In genomic region chr3:38323060-38323459, GRCh38 we compare ENCODE assay signal across 35 cellular contexts. TPM values are rescaled to one million over a fixed set of nuclear protein-coding genes. Genes with fewer than 3 reads are reported as not detected.
"Had no signal": no experiment of that assay in that cellular context is flagged by ENCODE, and none has a peak within 500 bp of the region (broad histone marks: within the 10 kb centered on the region; RNA-seq: fewer than 3 reads in every experiment).

No MANE protein-coding gene starts in this region.

- H3K36me3 ChIP-seq: adrenal gland, ascending aorta, brain microvascular endothelial cell, breast epithelium, cardiac muscle cell had no signal

- FAIRE-seq: astrocyte, bronchial epithelial cell had no signal

- H3K27ac ChIP-seq: adrenal gland, ascending aorta, body of pancreas, brain microvascular endothelial cell, breast epithelium, cardiac muscle cell had no signal

- H3K9me3 ChIP-seq: adrenal gland, ascending aorta, body of pancreas had no signal

- ATAC-seq: activated naive CD4-positive, alpha-beta T cell treated with anti-CD3 and anti-CD28 coated beads, Interleukin-2, amount 50 U/mL, for 72 hours; activated naive CD8-positive, alpha-beta T cell treated with anti-CD3 and anti-CD28 coated beads, Interleukin-2, amount 50 U/mL, for 24 hours; activated T-cell treated with anti-CD3 and anti-CD28 coated beads, Interleukin-2, amount 50 U/mL, for 4 hours; activated T-helper 17 cell treated with anti-CD3 and anti-CD28 coated beads, Interleukin-2, amount 50 U/mL, for 72 hours; body of pancreas had no signal

- H3K4me3 ChIP-seq: adrenal gland, ascending aorta, body of pancreas, breast epithelium, cardiac muscle cell had no signal

- H3K27me3 ChIP-seq: adrenal gland, ascending aorta, body of pancreas, brain microvascular endothelial cell, breast epithelium, cardiac muscle cell had no signal

- DNase-seq: activated effector memory CD4-positive, alpha-beta T cell treated with anti-CD3 and anti-CD28 coated beads, Interleukin-2, amount 50 U/mL, for 16 hours; activated effector memory CD4-positive, alpha-beta T cell treated with Interleukin-2 at 50 U/mL for 16 hours; activated gamma-delta T cell; activated gamma-delta T cell treated with Interleukin-2 at 50 U/mL for 16 hours; activated naive CD4-positive, alpha-beta T cell; activated naive CD4-positive, alpha-beta T cell treated with anti-CD3 and anti-CD28 coated beads for 36 hours; activated naive CD4-positive, alpha-beta T cell treated with anti-CD3 and anti-CD28 coated beads, Interleukin-2, amount 10 ng/mL, durations not matched to agents 7 days and 5 days; activated naive CD4-positive, alpha-beta T cell treated with anti-CD3 and anti-CD28 coated beads, Interleukin-2, amount 50 U/mL, for 16 hours; activated naive CD4-positive, alpha-beta T cell treated with Interleukin-2 at 50 U/mL for 16 hours; activated naive CD8-positive, alpha-beta T cell treated with anti-CD3 and anti-CD28 coated beads for 36 hours; activated naive CD8-positive, alpha-beta T cell treated with anti-CD3 and anti-CD28 coated beads, Interleukin-2, amount 10 ng/mL, durations not matched to agents 7 days and 5 days; activated naive CD8-positive, alpha-beta T cell treated with anti-CD3 and anti-CD28 coated beads, Interleukin-2, amount 50 U/mL, for 24 hours; activated T-cell treated with anti-CD3 and anti-CD28 coated beads, Interleukin-2, amount 50 U/mL, for 1 hour; activated T-cell treated with anti-CD3 and anti-CD28 coated beads, Interleukin-2, amount 50 U/mL, for 24 hours; activated T-cell treated with anti-CD3 and anti-CD28 coated beads, Interleukin-2, amount 50 U/mL, for 4 hours; activated T-cell treated with anti-CD3 and anti-CD28 coated beads, Interleukin-2, amount 50 U/mL, for 72 hours; adrenal gland; amniotic stem cell; amygdala; anterior cingulate cortex; aorta; body of pancreas; brain microvascular endothelial cell; caudate nucleus; central memory CD4-positive, alpha-beta T cell; cerebellar nuclear complex had no signal

- H3K4me1 ChIP-seq: adrenal gland, ascending aorta, body of pancreas, breast epithelium had no signal

RNA-seq across cellular contexts. Expression of gene SLC22A14, which starts 41.0 kb away (rescaled TPM):
- total RNA-seq: activated naive CD4-positive, alpha-beta T cell treated with anti-CD3 and anti-CD28 coated beads for 36 hours; activated naive CD4-positive, alpha-beta T cell treated with anti-CD3 and anti-CD28 coated beads, Interleukin-2, amount 50 U/mL, for 72 hours; activated naive CD8-positive, alpha-beta T cell treated with anti-CD3 and anti-CD28 coated beads for 36 hours; activated T-cell treated with anti-CD3 and anti-CD28 coated beads, Interleukin-2, amount 50 U/mL, for 4 hours; activated T-helper 1 cell treated with anti-CD3 and anti-CD28 coated beads, Interleukin-12 subunit alpha, Interleukin-12 subunit beta, Interleukin-2, Interleukin-4 antibody, amounts not matched to agents 30 ng/mL and 10 ng/mL and 1 ng/mL, durations not matched to agents 14 hours and 24 hours and 36 hours; activated T-helper 2 cell treated with anti-CD3 and anti-CD28 coated beads, Interferon-gamma antibody, Interleukin-2, Interleukin-4, amounts not matched to agents 10 μg/mL and 5 μg/mL and 100 μg/mL, durations not matched to agents 14 hours and 24 hours and 36 hours; ascending aorta; body of pancreas had no signal

RNA-seq across cellular contexts. Expression of gene SLC22A13, which starts 57.4 kb away (rescaled TPM):
- total RNA-seq: activated naive CD4-positive, alpha-beta T cell treated with anti-CD3 and anti-CD28 coated beads for 36 hours; ascending aorta had no signal
- polyA plus RNA-seq: aorta had no signal
